In the genomic region with DNA sequence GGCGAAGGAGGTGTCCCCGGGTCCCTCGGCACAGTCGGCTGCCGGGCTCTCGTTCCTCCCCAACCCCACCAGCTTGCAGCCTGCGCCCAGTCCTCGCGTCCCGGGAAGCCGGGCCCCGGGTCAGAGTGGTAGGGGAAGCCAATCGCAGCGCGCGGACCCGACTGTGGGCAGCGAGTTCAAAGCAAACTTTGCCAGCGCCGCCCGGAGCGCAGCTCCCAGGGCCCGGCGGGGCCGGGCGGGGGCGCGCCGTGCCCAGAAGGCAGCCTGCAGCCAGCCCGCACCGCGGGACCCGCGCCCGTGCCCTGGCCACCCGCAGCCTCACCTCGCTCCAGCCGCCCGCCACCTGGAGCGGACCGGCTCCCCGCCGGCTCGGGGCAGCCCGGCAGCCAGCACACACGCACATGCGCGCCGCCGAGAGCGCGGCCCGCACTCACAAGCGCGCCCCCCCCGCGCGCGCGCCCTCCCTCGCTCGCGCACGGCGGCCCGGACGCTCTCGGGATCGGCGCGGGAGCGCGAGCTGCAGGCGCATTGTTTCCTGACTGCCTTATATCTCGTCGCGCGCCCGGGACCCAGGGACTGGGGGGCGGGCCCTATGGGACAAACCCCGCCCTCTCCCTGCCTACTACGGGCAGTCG, we compare ENCODE assay signal across 8 cellular contexts. TPM values are rescaled to one million over a fixed set of nuclear protein-coding genes. Genes with fewer than 3 reads are reported as not detected.
A peak's percentile ranks its signal among the peaks of the same experiment; 100 is the strongest.
DNase-seq lines count a peak whose midpoint lies in the region; ATAC-seq and TF ChIP-seq lines count a peak whose summit lies in the region.

A gene with protein sequence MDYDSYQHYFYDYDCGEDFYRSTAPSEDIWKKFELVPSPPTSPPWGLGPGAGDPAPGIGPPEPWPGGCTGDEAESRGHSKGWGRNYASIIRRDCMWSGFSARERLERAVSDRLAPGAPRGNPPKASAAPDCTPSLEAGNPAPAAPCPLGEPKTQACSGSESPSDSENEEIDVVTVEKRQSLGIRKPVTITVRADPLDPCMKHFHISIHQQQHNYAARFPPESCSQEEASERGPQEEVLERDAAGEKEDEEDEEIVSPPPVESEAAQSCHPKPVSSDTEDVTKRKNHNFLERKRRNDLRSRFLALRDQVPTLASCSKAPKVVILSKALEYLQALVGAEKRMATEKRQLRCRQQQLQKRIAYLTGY (minus strand): TSS at position 432 of the 635 bp plus-strand sequence. CDS start 483 bp downstream, outside the sequence.

- H3K4me3 Mint-ChIP-seq in Caco-2 (ENCODE audit: unreplicated experiment), result peak within 1 kb of the TSS; percentile 76
- peak within 1 kb of the TSS; percentile 74 for H3K4me3 Mint-ChIP-seq in activated T-helper 1 cell treated with anti-CD3 and anti-CD28 coated beads, Interleukin-12 subunit alpha, Interleukin-12 subunit beta, Interleukin-2, Interleukin-4 antibody, amounts not matched to agents 30 ng/mL and 10 ng/mL and 1 ng/mL, durations not matched to agents 14 hours and 24 hours and 36 hours

- H3K27ac Mint-ChIP-seq in Caco-2 (ENCODE audit: unreplicated experiment), result no peak within 1 kb of the TSS
- H3K27ac Mint-ChIP-seq in activated T-helper 1 cell treated with anti-CD3 and anti-CD28 coated beads, Interleukin-12 subunit alpha, Interleukin-12 subunit beta, Interleukin-2, Interleukin-4 antibody, amounts not matched to agents 30 ng/mL and 10 ng/mL and 1 ng/mL, durations not matched to agents 14 hours and 24 hours and 36 hours, result no peak within 1 kb of the TSS

- no peaks in the 10 kb centered on the region for H4K20me1 ChIP-seq in neural cell (ENCODE audit: insufficient read depth)

- DNase-seq in Caco-2, result peak; percentile 91 to 92
- peak; percentile 48 to 61 for DNase-seq in HL-60 (ENCODE audit: low read depth in 1 of 2, low spot score in 1 of 2)
- peak; percentile 83 to 94 (median 92) for DNase-seq in Peyer's patch
- DNase-seq in activated T-helper 1 cell treated with anti-CD3 and anti-CD28 coated beads, Interleukin-12 subunit alpha, Interleukin-12 subunit beta, Interleukin-2, Interleukin-4 antibody, amounts not matched to agents 30 ng/mL and 10 ng/mL and 1 ng/mL, durations not matched to agents 14 hours and 24 hours and 36 hours (ENCODE audit: low spot score), result peak; percentile 56
- DNase-seq in foreskin fibroblast, result peak; percentile 64 to 85

- peak within 1 kb of the TSS; percentile 72 for H3K4me2 ChIP-seq in neural cell (ENCODE audit: low read length)

- H3K9me3 ChIP-seq in Caco-2, result no peaks in the 10 kb centered on the region
- no peaks in the 10 kb centered on the region for H3K9me3 ChIP-seq in Peyer's patch
- no peaks in the 10 kb centered on the region for H3K9me3 ChIP-seq in neural cell (ENCODE audit: low read length)
- no peaks in the 10 kb centered on the region for H3K9me3 ChIP-seq in subcutaneous abdominal adipose tissue (ENCODE audit: control insufficient read depth in 5 of 5, low read length in 5 of 5)

- H3K36me3 ChIP-seq in Caco-2 (ENCODE audit: control insufficient read depth, insufficient read depth, low read length) (no peaks in the 10 kb centered on the region), Peyer's patch (no peaks in the 10 kb centered on the region), neural cell (ENCODE audit: insufficient read depth, low read length) (peaks cover 5% of the 10 kb centered on the region), subcutaneous abdominal adipose tissue (ENCODE audit: control insufficient read depth in 5 of 5, insufficient read depth in 5 of 5, low read length in 5 of 5) (no peaks in the 10 kb centered on the region)

- ATAC-seq in GM19463 (IDR thresholded peaks at IDR 0.05; ENCODE audit: unreplicated experiment), result peak; percentile 66

- no peaks in the 10 kb centered on the region for H3K27me3 Mint-ChIP-seq in Caco-2 (ENCODE audit: insufficient read depth, unreplicated experiment)
- peaks cover 75% of the 10 kb centered on the region for H3K27me3 Mint-ChIP-seq in activated T-helper 1 cell treated with anti-CD3 and anti-CD28 coated beads, Interleukin-12 subunit alpha, Interleukin-12 subunit beta, Interleukin-2, Interleukin-4 antibody, amounts not matched to agents 30 ng/mL and 10 ng/mL and 1 ng/mL, durations not matched to agents 14 hours and 24 hours and 36 hours (ENCODE audit: insufficient read depth)

- peaks cover 5% of the 10 kb centered on the region for H3K36me3 Mint-ChIP-seq in Caco-2 (ENCODE audit: insufficient read depth, unreplicated experiment)
- no peaks in the 10 kb centered on the region for H3K36me3 Mint-ChIP-seq in activated T-helper 1 cell treated with anti-CD3 and anti-CD28 coated beads, Interleukin-12 subunit alpha, Interleukin-12 subunit beta, Interleukin-2, Interleukin-4 antibody, amounts not matched to agents 30 ng/mL and 10 ng/mL and 1 ng/mL, durations not matched to agents 14 hours and 24 hours and 36 hours (ENCODE audit: low read depth)

- H3K9me2 ChIP-seq in neural cell (ENCODE audit: insufficient read depth, low read length), result no peaks in the 10 kb centered on the region

- TF ChIP-seq RAD21 in neural cell (conservative IDR thresholded peaks at IDR 0.05), result no peak

- no peaks in the 10 kb centered on the region for H3K4me1 Mint-ChIP-seq in Caco-2 (ENCODE audit: low read depth, unreplicated experiment)
- H3K4me1 Mint-ChIP-seq in activated T-helper 1 cell treated with anti-CD3 and anti-CD28 coated beads, Interleukin-12 subunit alpha, Interleukin-12 subunit beta, Interleukin-2, Interleukin-4 antibody, amounts not matched to agents 30 ng/mL and 10 ng/mL and 1 ng/mL, durations not matched to agents 14 hours and 24 hours and 36 hours (ENCODE audit: low read depth), result no peaks in the 10 kb centered on the region

- peak within 1 kb of the TSS; percentile 54 for H2AFZ ChIP-seq in neural cell (ENCODE audit: low read depth, low read length)

- no peaks in the 10 kb centered on the region for H3F3A ChIP-seq in neural cell (ENCODE audit: insufficient read depth, low read length, poor library complexity, severe bottlenecking)

- no peak within 1 kb of the TSS for H3K27ac ChIP-seq in HL-60 (replicated peaks)
- H3K27ac ChIP-seq in Peyer's patch, result peak within 1 kb of the TSS; percentile 14 to 95 (median 70)
- peak within 1 kb of the TSS; percentile 68 for H3K27ac ChIP-seq in neural cell (ENCODE audit: low read length)
- H3K27ac ChIP-seq in subcutaneous abdominal adipose tissue (ENCODE audit: low read depth, low read length), result no peak within 1 kb of the TSS

- H3K4me3 ChIP-seq in Caco-2 (ENCODE audit: low read depth, low read length), result peak within 1 kb of the TSS; percentile 68
- H3K4me3 ChIP-seq in HL-60 (replicated peaks; ENCODE audit: insufficient read depth, low read length), result peak within 1 kb of the TSS; percentile 75
- peak within 1 kb of the TSS; percentile 45 to 91 (median 69) for H3K4me3 ChIP-seq in Peyer's patch
- H3K4me3 ChIP-seq in foreskin fibroblast (ENCODE audit: low read depth in 1 of 2, low read length in 2 of 2), result peak within 1 kb of the TSS; percentile 55 to 63
- H3K4me3 ChIP-seq in neural cell (ENCODE audit: low read length), result peak within 1 kb of the TSS; percentile 99
- H3K4me3 ChIP-seq in subcutaneous abdominal adipose tissue (ENCODE audit: low read depth in 1 of 5, low read length in 5 of 5), result peak within 1 kb of the TSS; percentile 33 to 77 (median 62)

- H3K4me1 ChIP-seq in Caco-2 (peaks cover 12% of the 10 kb centered on the region), Peyer's patch (peaks cover 0 to 26% (median 6%) of the 10 kb centered on the region in 4 donors), subcutaneous abdominal adipose tissue (ENCODE audit: control insufficient read depth in 5 of 5, insufficient read depth in 5 of 5, low read length in 5 of 5) (peaks cover 2 to 20% (median 19%) of the 10 kb centered on the region in 5 donors)

- CTCF ChIA-PET in Caco-2 (lab: Charles Lee), result interaction anchor here (0.5 to 2.7 kb wide), 15 partner anchors 8 to 1164 kb away, joined by 3 to 32 read pairs (median 5); a partner anchor contains a TSS

- H3K9ac ChIP-seq in neural cell (ENCODE audit: low read length) (peak within 1 kb of the TSS; percentile 89), subcutaneous abdominal adipose tissue (ENCODE audit: low read length in 5 of 5) (peak within 1 kb of the TSS in 3 of 5 donors; percentile 24 to 52 (median 39))

- TF ChIP-seq CTCF in Caco-2 (IDR thresholded peaks at IDR 0.05; ENCODE audit: insufficient read depth in 1 of 2, low read depth in 1 of 2, low read length in 1 of 2, severe bottlenecking in 1 of 2, unreplicated experiment in 1 of 2) (no peak), HL-60 (IDR thresholded peaks at IDR 0.05; ENCODE audit: insufficient read depth, low read length) (no peak), Peyer's patch (IDR thresholded peaks at IDR 0.05) (no peak), foreskin fibroblast (IDR thresholded peaks at IDR 0.05; ENCODE audit: low read depth, low read length) (no peak), neural cell (IDR thresholded peaks at IDR 0.05; ENCODE audit: poor library complexity, severe bottlenecking) (no peak)

- POLR2A ChIA-PET in Caco-2 (lab: Charles Lee), result interaction anchor here (0.6 to 1.2 kb wide), 5 partner anchors 8 to 139 kb away, joined by 3 to 13 read pairs (median 5); a partner anchor contains a TSS

- peak; percentile 35 for TF ChIP-seq EP300 in neural cell (conservative IDR thresholded peaks at IDR 0.05; ENCODE audit: poor library complexity, severe bottlenecking)

- intact Hi-C loops in Caco-2 (cut with micrococcal nuclease; ENCODE audit: unreplicated experiment), result loop anchor here (1.0 kb wide), 2 partner anchors 49 to 84 kb away; no protein-coding TSS in a partner anchor
- intact Hi-C loops in activated T-helper 1 cell treated with anti-CD3 and anti-CD28 coated beads, Interleukin-12 subunit alpha, Interleukin-12 subunit beta, Interleukin-2, Interleukin-4 antibody, amounts not matched to agents 30 ng/mL and 10 ng/mL and 1 ng/mL, durations not matched to agents 14 hours and 24 hours and 36 hours (cut with micrococcal nuclease), result loop anchor here (1.0 to 10.0 kb wide), 6 partner anchors 18 to 295 kb away; a partner anchor contains a TSS

- BruUV-seq in Caco-2 (replicated peaks; lab: Mats Ljungman, UMichigan), result no TSS peak

- TF ChIP-seq POLR2A in Peyer's patch (IDR thresholded peaks at IDR 0.05), result peak; percentile 65 to 80

- no peaks in the 10 kb centered on the region for H3K9me3 Mint-ChIP-seq in Caco-2 (ENCODE audit: unreplicated experiment)
- no peaks in the 10 kb centered on the region for H3K9me3 Mint-ChIP-seq in activated T-helper 1 cell treated with anti-CD3 and anti-CD28 coated beads, Interleukin-12 subunit alpha, Interleukin-12 subunit beta, Interleukin-2, Interleukin-4 antibody, amounts not matched to agents 30 ng/mL and 10 ng/mL and 1 ng/mL, durations not matched to agents 14 hours and 24 hours and 36 hours

- H3K27me3 ChIP-seq in Caco-2 (replicated peaks; ENCODE audit: control insufficient read depth, insufficient read depth, low read length) (no peaks in the 10 kb centered on the region), HL-60 (ENCODE audit: insufficient read depth, poor library complexity, severe bottlenecking) (peaks cover 51% of the 10 kb centered on the region), Peyer's patch (peaks cover 0 to 6% of the 10 kb centered on the region in 2 donors), neural cell (ENCODE audit: insufficient read depth, low read depth, low read length) (no peaks in the 10 kb centered on the region), subcutaneous abdominal adipose tissue (ENCODE audit: control insufficient read depth in 5 of 5, insufficient read depth in 4 of 5, low read length in 5 of 5) (peaks cover 18 to 45% (median 32%) of the 10 kb centered on the region in 5 donors)

- H3K79me2 ChIP-seq in neural cell (replicated peaks; ENCODE audit: insufficient read depth, low read length), result no peaks in the 10 kb centered on the region

RNA-seq across cellular contexts. Expression of the gene that starts here (rescaled TPM):
- 7.2 and 7.8 TPM in 2 replicates for total RNA-seq in Caco-2 (2022)
- 10 to 100 TPM in 3 of 4 donors, 1 to 10 TPM in 1; 9.9 to 28.4 (median 14.0) TPM for total RNA-seq in Peyer's patch
- 0.56 and 0.62 TPM in 2 replicates for total RNA-seq in activated T-helper 1 cell treated with anti-CD3 and anti-CD28 coated beads, Interleukin-12 subunit alpha, Interleukin-12 subunit beta, Interleukin-2, Interleukin-4 antibody, amounts not matched to agents 30 ng/mL and 10 ng/mL and 1 ng/mL, durations not matched to agents 14 hours and 24 hours and 36 hours
- 35.2 and 36.3 TPM in 2 replicates for polyA plus RNA-seq in neural cell
- polyA minus RNA-seq in neural cell, result 59.2 and 72.6 TPM in 2 replicates

Comparison
In these comparisons a context has a peak if more than half of its experiments do, and no peak if none do; other contexts are left out.
1. Peak in DNase-seq in activated T-helper 1 cell treated with anti-CD3 and anti-CD28 coated beads, Interleukin-12 subunit alpha, Interleukin-12 subunit beta, Interleukin-2, Interleukin-4 antibody, amounts not matched to agents 30 ng/mL and 10 ng/mL and 1 ng/mL, durations not matched to agents 14 hours and 24 hours and 36 hours; RNA of the gene not detected or under 1 TPM.
2. H3K27ac ChIP-seq: peak in Peyer's patch (4 of 4) and neural cell (single experiment); none in HL-60 (single experiment) and subcutaneous abdominal adipose tissue (single experiment).
3. Peak in every context shown above with its lines, with median percentiles within 50 percentile points of each other: DNase-seq and H3K4me3 ChIP-seq.